ENCODE assay signal across 32 cellular contexts in the genomic region with DNA sequence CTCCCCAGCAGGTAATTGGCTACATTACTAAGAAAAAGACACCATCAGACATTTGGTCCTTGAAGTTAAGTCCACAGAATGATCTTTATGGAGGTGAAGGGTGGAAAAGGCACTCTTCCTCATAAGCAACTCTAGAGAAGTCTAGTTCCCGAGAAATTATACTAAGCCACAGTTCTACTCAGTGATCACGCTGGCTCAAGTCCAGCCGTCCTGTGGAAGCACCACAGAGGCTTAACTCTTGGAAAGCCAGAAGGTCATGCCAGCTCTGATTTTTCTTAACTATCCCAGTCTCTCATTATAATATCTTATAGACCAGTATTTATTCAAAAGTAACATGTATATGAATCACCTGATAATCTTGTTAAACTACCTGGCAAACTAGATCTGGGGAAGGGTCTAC.
"Had no signal": no experiment of that assay in that cellular context is flagged by ENCODE, and none has a peak within 500 bp of the region (broad histone marks: within the 10 kb centered on the region; RNA-seq: fewer than 3 reads in every experiment).

No MANE protein-coding gene starts in this region.

- H3K4me1 Mint-ChIP-seq: activated B cell treated with CpG ODN at 0.5 μM for 24 hours; activated T-helper 17 cell treated with anti-CD3 and anti-CD28 coated beads, Interleukin-2, amount 50 U/mL, for 72 hours; central memory CD8-positive, alpha-beta T cell; T-helper 17 cell had no signal

- FAIRE-seq: astrocyte, bronchial epithelial cell, colon had no signal

- H3K27me3 Mint-ChIP-seq: activated CD8-positive, alpha-beta T cell treated with anti-CD3 and anti-CD28 coated beads for 36 hours; effector memory CD8-positive, alpha-beta T cell had no signal

- H3K4me3 Mint-ChIP-seq: activated B cell treated with CpG ODN at 0.5 μM for 24 hours; activated CD8-positive, alpha-beta T cell treated with anti-CD3 and anti-CD28 coated beads for 36 hours; activated naive CD8-positive, alpha-beta T cell; activated T-cell treated with anti-CD3 and anti-CD28 coated beads, Interleukin-2, amount 50 U/mL, for 4 hours; activated T-helper 17 cell treated with anti-CD3 and anti-CD28 coated beads, Interleukin-2, amount 50 U/mL, for 72 hours; central memory CD8-positive, alpha-beta T cell; effector memory CD8-positive, alpha-beta T cell; T-helper 17 cell; T-helper 2 cell treated with Interferon-gamma antibody and Interleukin-4, amounts not matched to agents 5 μg/mL and 100 μg/mL, for 36 hours had no signal

- DNase-seq: activated B cell treated with CpG ODN at 0.5 μM for 24 hours; activated CD4-positive, alpha-beta T cell treated with anti-CD3 and anti-CD28 coated beads for 48 hours; activated CD4-positive, alpha-beta T cell treated with anti-CD3 and anti-CD28 coated beads, Interleukin-2, amount 50 U/mL, for 1 hour; activated CD4-positive, alpha-beta T cell treated with anti-CD3 and anti-CD28 coated beads, Interleukin-2, amount 50 U/mL, for 48 hours; activated CD8-positive, alpha-beta memory T cell treated with anti-CD3 and anti-CD28 coated beads for 24 hours; activated CD8-positive, alpha-beta T cell treated with anti-CD3 and anti-CD28 coated beads for 36 hours; activated effector memory CD4-positive, alpha-beta T cell treated with Interleukin-2 at 50 U/mL for 16 hours; activated gamma-delta T cell treated with Interleukin-2 at 50 U/mL for 16 hours; activated naive CD4-positive, alpha-beta T cell treated with anti-CD3 and anti-CD28 coated beads, Interleukin-2, amount 50 U/mL, for 16 hours; activated naive CD4-positive, alpha-beta T cell treated with Interleukin-2 at 50 U/mL for 16 hours; activated T-cell treated with anti-CD3 and anti-CD28 coated beads, Interleukin-2, amount 50 U/mL, for 4 hours; amniotic stem cell; anterior cingulate cortex; brain microvascular endothelial cell; cortex of kidney; dermis blood vessel endothelial cell; effector CD4-positive, alpha-beta T cell; effector memory CD8-positive, alpha-beta T cell; erythroblast; foreskin keratinocyte; gastrocnemius medialis; T-helper 1 cell; T-helper 17 cell; T1000; WERI-Rb-1 had no signal

- H3K36me3 Mint-ChIP-seq: activated naive CD8-positive, alpha-beta T cell had no signal

- H3K9me3 Mint-ChIP-seq: activated B cell treated with CpG ODN at 0.5 μM for 24 hours; activated CD8-positive, alpha-beta T cell treated with anti-CD3 and anti-CD28 coated beads for 36 hours; activated T-cell treated with anti-CD3 and anti-CD28 coated beads, Interleukin-2, amount 50 U/mL, for 4 hours; activated T-helper 17 cell treated with anti-CD3 and anti-CD28 coated beads, Interleukin-2, amount 50 U/mL, for 72 hours; central memory CD8-positive, alpha-beta T cell; effector memory CD8-positive, alpha-beta T cell; T-helper 2 cell treated with Interferon-gamma antibody and Interleukin-4, amounts not matched to agents 5 μg/mL and 100 μg/mL, for 36 hours had no signal

- H3K27ac Mint-ChIP-seq: activated B cell treated with CpG ODN at 0.5 μM for 24 hours; activated CD8-positive, alpha-beta T cell treated with anti-CD3 and anti-CD28 coated beads for 36 hours; activated naive CD8-positive, alpha-beta T cell; activated T-helper 17 cell treated with anti-CD3 and anti-CD28 coated beads, Interleukin-2, amount 50 U/mL, for 72 hours; effector memory CD8-positive, alpha-beta T cell; T-helper 17 cell; T-helper 2 cell treated with Interferon-gamma antibody and Interleukin-4, amounts not matched to agents 5 μg/mL and 100 μg/mL, for 36 hours had no signal
